21 cellular contexts compared by ENCODE assay signal in genomic region chr2:43022896-43023295, GRCh38.
"Had no signal": no experiment of that assay in that cellular context is flagged by ENCODE, and none has a peak within 500 bp of the region (broad histone marks: within the 10 kb centered on the region; RNA-seq: fewer than 3 reads in every experiment).

No MANE protein-coding gene starts in this region.

- ATAC-seq: activated T-cell treated with anti-CD3 and anti-CD28 coated beads, Interleukin-2, amount 50 U/mL, for 4 hours; left lung; natural killer cell treated with Interleukin-12 subunit alpha and Interleukin-12 subunit beta and Interleukin-15 and Interleukin-18, amount 100 ng/mL, for 72 hours; right cardiac atrium; stimulated activated effector memory CD8-positive, alpha-beta T cell treated with anti-CD3 and anti-CD28 coated beads, Interleukin-12 subunit alpha, Interleukin-12 subunit beta, amount 100 ng/mL, for 72 hours had no signal

- H3K4me3 Mint-ChIP-seq: activated T-cell treated with anti-CD3 and anti-CD28 coated beads, Interleukin-2, amount 50 U/mL, for 4 hours; natural killer cell treated with Interleukin-12 subunit alpha and Interleukin-12 subunit beta and Interleukin-15 and Interleukin-18, amount 100 ng/mL, for 72 hours; stimulated activated effector memory CD8-positive, alpha-beta T cell treated with anti-CD3 and anti-CD28 coated beads, Interleukin-12 subunit alpha, Interleukin-12 subunit beta, amount 100 ng/mL, for 72 hours; WTC11 had no signal

- DNase-seq: activated CD4-positive, alpha-beta T cell treated with anti-CD3 and anti-CD28 coated beads, Interleukin-2, amount 50 U/mL, for 48 hours; activated CD8-positive, alpha-beta memory T cell treated with anti-CD3 and anti-CD28 coated beads, Interleukin-2, amount 50 U/mL, for 48 hours; activated naive CD4-positive, alpha-beta T cell treated with Interleukin-2 at 50 U/mL for 16 hours; activated T-cell treated with anti-CD3 and anti-CD28 coated beads, Interleukin-2, amount 50 U/mL, for 4 hours; cortex of kidney; effector CD4-positive, alpha-beta T cell; foreskin fibroblast; kidney glomerular epithelial cell; right cardiac atrium; stimulated activated CD4-positive, alpha-beta T cell treated with anti-CD3 and anti-CD28 coated beads, Interleukin-1b, Interleukin-23, amount 100 ng/mL, for 48 hours; T-helper 1 cell; testis; trophoblast cell had no signal

- H3K36me3 ChIP-seq: left lung, stomach, vagina had no signal

- H3K27me3 ChIP-seq: left lung, stomach, testis, vagina had no signal

- H3K27ac Mint-ChIP-seq: natural killer cell treated with Interleukin-12 subunit alpha and Interleukin-12 subunit beta and Interleukin-15 and Interleukin-18, amount 100 ng/mL, for 72 hours; stimulated activated effector memory CD8-positive, alpha-beta T cell treated with anti-CD3 and anti-CD28 coated beads, Interleukin-12 subunit alpha, Interleukin-12 subunit beta, amount 100 ng/mL, for 72 hours; WTC11 had no signal

- H3K4me1 ChIP-seq: parathyroid adenoma had no signal

- H3K4me3 ChIP-seq: left lung, skin epidermis, stomach, testis, vagina had no signal

- H3K27ac ChIP-seq: left lung, parathyroid adenoma, testis, vagina had no signal

- H3K9me3 ChIP-seq: testis, vagina had no signal

- H3K27me3 Mint-ChIP-seq: natural killer cell treated with Interleukin-12 subunit alpha and Interleukin-12 subunit beta and Interleukin-15 and Interleukin-18, amount 100 ng/mL, for 72 hours had no signal

- H3K36me3 Mint-ChIP-seq: stimulated activated effector memory CD8-positive, alpha-beta T cell treated with anti-CD3 and anti-CD28 coated beads, Interleukin-12 subunit alpha, Interleukin-12 subunit beta, amount 100 ng/mL, for 72 hours had no signal
